In genomic region chr2:33532146-33532545, GRCh38 we compare ENCODE assay signal across 1 cellular context.
TF ChIP-seq lines count a peak whose summit lies in the region.

No MANE protein-coding gene starts in this region.

TF ChIP-seq in IMR-90, 13 proteins besides CTCF, POLR2A, EP300 and RAD21:
- no peak for TF ChIP-seq NFE2L2 (IDR thresholded peaks at IDR 0.05; ENCODE audit: low read depth, low read length)
- no peak for TF ChIP-seq RCOR1 (IDR thresholded peaks at IDR 0.05; ENCODE audit: insufficient replicate concordance, low read length)
- no peak for TF ChIP-seq FOS (IDR thresholded peaks at IDR 0.05; ENCODE audit: low read depth, low read length)
- no peak for TF ChIP-seq SMC3 (IDR thresholded peaks at IDR 0.05; ENCODE audit: low read depth, low read length)
- TF ChIP-seq CHD1 (IDR thresholded peaks at IDR 0.05; ENCODE audit: low read depth, low read length) = no peak
- no peak for TF ChIP-seq USF2 (IDR thresholded peaks at IDR 0.05; ENCODE audit: low read depth, low read length)
- TF ChIP-seq RFX5 (IDR thresholded peaks at IDR 0.05; ENCODE audit: low read depth, low read length) = no peak
- no peak for TF ChIP-seq CEBPB (IDR thresholded peaks at IDR 0.05; ENCODE audit: low read depth, low read length)
- TF ChIP-seq MAFK (IDR thresholded peaks at IDR 0.05; ENCODE audit: low read depth, low read length) = no peak
- TF ChIP-seq ELK1 (IDR thresholded peaks at IDR 0.05; ENCODE audit: borderline replicate concordance, low read depth, low read length) = no peak
